1 cellular context compared by ENCODE assay signal in genomic region chr15:40892449-40893012, GRCh38.
TF ChIP-seq lines count a peak whose summit lies in the region.

No MANE protein-coding gene starts in this region.

TF ChIP-seq in liver, 16 proteins besides CTCF, POLR2A, EP300 and RAD21:
- TF ChIP-seq REST (IDR thresholded peaks at IDR 0.05) (no peak), HNF4A (conservative IDR thresholded peaks at IDR 0.05) (peak; percentile 64 to 65), EGR1 (IDR thresholded peaks at IDR 0.05; ENCODE audit: low read depth in 2 of 2) (no peak), RXRA (IDR thresholded peaks at IDR 0.05) (no peak), SP1 (IDR thresholded peaks at IDR 0.05) (peak; percentile 39)
TF ChIP-seq in liver: peak in this region for 2.
